ENCODE assay signal across 12 cellular contexts in genomic region chr1:117613249-117613968, GRCh38. TPM values are rescaled to one million over a fixed set of nuclear protein-coding genes. Genes with fewer than 3 reads are reported as not detected.
DNase-seq lines count a peak whose midpoint lies in the region; ATAC-seq and TF ChIP-seq lines count a peak whose summit lies in the region.
"Had no signal": no experiment of that assay in that cellular context is flagged by ENCODE, and none has a peak within 500 bp of the region (broad histone marks: within the 10 kb centered on the region; RNA-seq: fewer than 3 reads in every experiment).

No MANE protein-coding gene starts in this region.

- ATAC-seq in left colon (no peak), GM18517 (IDR thresholded peaks at IDR 0.05; ENCODE audit: unreplicated experiment) (no peak)

- H3K27me3 Mint-ChIP-seq in H9 (ENCODE audit: low read depth), result peaks cover 76% of the 10 kb centered on the region
- H3K27me3 Mint-ChIP-seq: activated naive CD4-positive, alpha-beta T cell treated with anti-CD3 and anti-CD28 coated beads, Interleukin-2, amount 10 ng/mL, durations not matched to agents 7 days and 5 days had no signal

- H3K4me3 ChIP-seq in PC-9, result no peak overlapping the region
- H3K4me3 ChIP-seq in esophagus muscularis mucosa, result no peak overlapping the region
- H3K4me3 ChIP-seq in rectal smooth muscle tissue (ENCODE audit: low read length), result no peak overlapping the region

- TF ChIP-seq EP300 in esophagus muscularis mucosa (IDR thresholded peaks at IDR 0.05), result no peak

- H2BK5ac ChIP-seq in H9 (ENCODE audit: insufficient read length, low read length), result no peak overlapping the region

- H3K9me3 ChIP-seq in H9 (ENCODE audit: control insufficient read depth, low read depth, low read length), result no peaks in the 10 kb centered on the region
- no peaks in the 10 kb centered on the region for H3K9me3 ChIP-seq in PC-9 (ENCODE audit: insufficient read depth, low read depth)
- H3K9me3 ChIP-seq in esophagus muscularis mucosa, result no peaks in the 10 kb centered on the region

- TF ChIP-seq CTCF in H9 (conservative IDR thresholded peaks at IDR 0.05) (no peak), PC-9 (conservative IDR thresholded peaks at IDR 0.05) (no peak), esophagus muscularis mucosa (IDR thresholded peaks at IDR 0.05) (no peak)

- POLR2A ChIA-PET in PC-9 (lab: Charles Lee; ENCODE audit: unreplicated experiment), result interaction anchor here (0.6 to 0.7 kb wide), 6 partner anchors 11 to 333 kb away, joined by 3 to 9 read pairs (median 4); no protein-coding TSS in a partner anchor

- H2BK120ac ChIP-seq in H9 (ENCODE audit: low read depth, low read length, poor library complexity, severe bottlenecking), result no peak overlapping the region

- H3T11ph ChIP-seq in H9 (ENCODE audit: low read length), result no peak overlapping the region

- H3K14ac ChIP-seq in H9 (ENCODE audit: insufficient read depth, low read length), result no peak overlapping the region

- H3K4ac ChIP-seq in H9 (ENCODE audit: low read depth, low read length), result no peak overlapping the region

- H3K4me1 ChIP-seq in H9 (ENCODE audit: insufficient read depth, low read length) (no peaks in the 10 kb centered on the region), PC-9 (replicated peaks; ENCODE audit: insufficient read depth) (peaks cover 18% of the 10 kb centered on the region), esophagus muscularis mucosa (peaks cover 20 to 49% (median 34%) of the 10 kb centered on the region in 4 donors), rectal smooth muscle tissue (ENCODE audit: control insufficient read depth, insufficient read depth, low read length) (peaks cover 22% of the 10 kb centered on the region)

- H2AFZ ChIP-seq in H9 (ENCODE audit: low read length) (no peak overlapping the region), PC-9 (no peak overlapping the region; the same call in 1 of the 2 replicates)

- H3K23me2 ChIP-seq in H9 (ENCODE audit: insufficient read length, low read depth, low read length, poor library complexity, severe bottlenecking), result no peaks in the 10 kb centered on the region

- no peak overlapping the region for H3K4me2 ChIP-seq in H9 (ENCODE audit: insufficient read depth, insufficient read length, low read length)
- H3K4me2 ChIP-seq in PC-9, result peak overlapping the region; percentile 20

- no peak for TF ChIP-seq POLR2A in esophagus muscularis mucosa (IDR thresholded peaks at IDR 0.05; ENCODE audit: low read depth)

- no peaks in the 10 kb centered on the region for H3K36me3 Mint-ChIP-seq in H9 (ENCODE audit: insufficient read depth in 1 of 3, low read depth in 3 of 3)

- H3K27ac ChIP-seq in H9 (ENCODE audit: insufficient read length, low read depth, low read length) (no peak overlapping the region), PC-9 (peak overlapping the region; percentile 8; the same call in 1 of the 2 replicates), esophagus muscularis mucosa (replicated peaks in 1 of 4) (peak overlapping the region; percentile 6 to 78 (median 32)), rectal smooth muscle tissue (ENCODE audit: low read depth, low read length) (peak overlapping the region; percentile 81)

- H3K4me1 Mint-ChIP-seq in H9, result peaks cover 12 to 15% of the 10 kb centered on the region in 2 experiments

- no peak overlapping the region for H2BK20ac ChIP-seq in H9 (ENCODE audit: low read depth, low read length, poor library complexity, severe bottlenecking)

- no peaks in the 10 kb centered on the region for H4K20me1 ChIP-seq in H9 (ENCODE audit: control insufficient read depth, insufficient read depth, insufficient read length)
- H4K20me1 ChIP-seq in PC-9 (ENCODE audit: insufficient read depth), result no peaks in the 10 kb centered on the region

- H3K36me3 ChIP-seq in PC-9 (ENCODE audit: low read depth), result no peaks in the 10 kb centered on the region
- no peaks in the 10 kb centered on the region for H3K36me3 ChIP-seq in esophagus muscularis mucosa
- H3K36me3 ChIP-seq in rectal smooth muscle tissue (ENCODE audit: control insufficient read depth, insufficient read depth, low read length), result no peaks in the 10 kb centered on the region

- H3K18ac ChIP-seq in H9 (ENCODE audit: insufficient read length, low read depth, low read length), result no peak overlapping the region

- H3K79me2 ChIP-seq in H9 (ENCODE audit: insufficient read depth, low read length) (no peaks in the 10 kb centered on the region), PC-9 (ENCODE audit: low read depth) (no peaks in the 10 kb centered on the region)

- no peak overlapping the region for H3K23ac ChIP-seq in H9 (ENCODE audit: insufficient read length, low read depth, low read length)

- H2AK5ac ChIP-seq in H9 (ENCODE audit: insufficient read length, low read length), result no peak overlapping the region

- H4K8ac ChIP-seq in H9 (replicated peaks; ENCODE audit: insufficient read length, low read depth, low read length), result no peak overlapping the region

- no CpG with 5 or more reads among the region's 8 CpGs for WGBS in H9 (ENCODE audit: extremely low coverage, insufficient read length, low lambda C conversion rate)
- 70% methylated on average over 8 of the region's 8 CpGs for WGBS in esophagus muscularis mucosa

- CTCF ChIA-PET in PC-9 (lab: Charles Lee), result interaction anchor here (0.7 to 1.0 kb wide), 2 partner anchors 79 to 140 kb away, joined by 3 read pairs; no protein-coding TSS in a partner anchor

- no peak overlapping the region for H4K5ac ChIP-seq in H9 (ENCODE audit: insufficient read length, low read depth, low read length)

- intact Hi-C loops in PC-9 (cut with micrococcal nuclease; ENCODE audit: unreplicated experiment) (loop anchor here (10.0 kb wide), 1 partner anchor 271 kb away; no protein-coding TSS in a partner anchor), esophagus muscularis mucosa (cut with DNase I) (no loop called here), left colon (cut with DNase I, micrococcal nuclease) (no loop called here)

- no peaks in the 10 kb centered on the region; the same call in 1 of the 2 replicates for H3K27me3 ChIP-seq in H9 (ENCODE audit: insufficient read depth, low read length)
- H3K27me3 ChIP-seq in PC-9 (ENCODE audit: insufficient read depth, low read depth), result no peaks in the 10 kb centered on the region
- no peaks in the 10 kb centered on the region for H3K27me3 ChIP-seq in esophagus muscularis mucosa
- H3K27me3 ChIP-seq in rectal smooth muscle tissue (ENCODE audit: control insufficient read depth, insufficient read depth, low read length), result no peaks in the 10 kb centered on the region

- H2BK15ac ChIP-seq in H9 (ENCODE audit: low read depth, low read length), result no peak overlapping the region

- no peaks in the 10 kb centered on the region; the same call in 1 of the 2 replicates for H3K9me2 ChIP-seq in PC-9 (ENCODE audit: insufficient read depth)

- H3F3A ChIP-seq in PC-9 (ENCODE audit: insufficient read depth, low read depth), result 0 out of 2 replicates have a peak, but pooled peaks cover 3% of the 10 kb centered on the region

- BruUV-seq in PC-9 (replicated peaks; lab: Mats Ljungman, UMichigan), result TSS peak; percentile 1

- H2BK12ac ChIP-seq in H9 (ENCODE audit: insufficient read length, low read depth, low read length), result no peak overlapping the region

- H3K79me1 ChIP-seq in H9 (ENCODE audit: insufficient read depth, low read depth, low read length, poor library complexity, severe bottlenecking), result no peaks in the 10 kb centered on the region

- H3K9ac ChIP-seq in H9 (ENCODE audit: extremely low read depth, insufficient read length, low read length) (no peak overlapping the region), rectal smooth muscle tissue (ENCODE audit: low read length) (no peak overlapping the region)

- DNase-seq in H9, result peak; percentile 6
- peak in 1 of 2 experiments; percentile 52 for DNase-seq in PC-9
- DNase-seq in esophagus muscularis mucosa (ENCODE audit: extremely low spot score), result no peak
- DNase-seq in inferior parietal cortex (ENCODE audit: extremely low spot score), result no peak
- DNase-seq in left colon, result no peak
- no peak for DNase-seq in NK-92 treated with Interleukin-12 subunit alpha and Interleukin-12 subunit beta, amount 100 ng/mL, for 24 hours (lab: John Stamatoyannopoulos, UW)
- DNase-seq: activated CD4-positive, CD25-positive, alpha-beta regulatory T cell treated with anti-CD3 and anti-CD28 coated beads, Interleukin-2, amount 50 U/mL, for 72 hours; activated naive CD4-positive, alpha-beta T cell treated with anti-CD3 and anti-CD28 coated beads, Interleukin-2, amount 10 ng/mL, durations not matched to agents 7 days and 5 days; DMS153; NCI-H1694 treated with DMSO at 0.1 percent for 48 hours had no signal

- H3K9me3 Mint-ChIP-seq in H9, result no peaks in the 10 kb centered on the region
- H3K9me3 Mint-ChIP-seq: activated naive CD4-positive, alpha-beta T cell treated with anti-CD3 and anti-CD28 coated beads, Interleukin-2, amount 10 ng/mL, durations not matched to agents 7 days and 5 days had no signal

- H4K91ac ChIP-seq in H9 (ENCODE audit: insufficient read length, low read depth, low read length), result no peak overlapping the region

- no peak overlapping the region for H3K56ac ChIP-seq in H9 (ENCODE audit: insufficient read length, low read depth, low read length)

- H3K27ac Mint-ChIP-seq in H9, result peak overlapping the region in 1 of 3 experiments; percentile 30; a peak in 1 of 7 replicates
- H3K27ac Mint-ChIP-seq: activated naive CD4-positive, alpha-beta T cell treated with anti-CD3 and anti-CD28 coated beads, Interleukin-2, amount 10 ng/mL, durations not matched to agents 7 days and 5 days had no signal

- H3K4me3 Mint-ChIP-seq in H9, result no peak overlapping the region
- H3K4me3 Mint-ChIP-seq: activated naive CD4-positive, alpha-beta T cell treated with anti-CD3 and anti-CD28 coated beads, Interleukin-2, amount 10 ng/mL, durations not matched to agents 7 days and 5 days had no signal

RNA-seq across cellular contexts. Expression of gene TENT5C, which starts 7.6 kb away (rescaled TPM):
- total RNA-seq in H9 (2021), result 0.18 and 0.37 TPM in 2 replicates
- 3.9 and 4.3 TPM in 2 replicates for total RNA-seq in PC-9 (2021)
- 1 to 10 TPM in 3 of 4 donors, under 1 TPM in 1; 0.92 to 6.8 (median 2.5) TPM for total RNA-seq in esophagus muscularis mucosa
- 10 to 100 TPM; 30.7 to 45.6 TPM for total RNA-seq in left colon
